ENCODE assay signal across 21 cellular contexts in genomic region chr14:100093322-100093721, GRCh38. TPM values are rescaled to one million over a fixed set of nuclear protein-coding genes. Genes with fewer than 3 reads are reported as not detected.
DNase-seq lines count a peak whose midpoint lies in the region; ATAC-seq and TF ChIP-seq lines count a peak whose summit lies in the region.
"Had no signal": no experiment of that assay in that cellular context is flagged by ENCODE, and none has a peak within 500 bp of the region (broad histone marks: within the 10 kb centered on the region; RNA-seq: fewer than 3 reads in every experiment).

No MANE protein-coding gene starts in this region.

- POLR2A ChIA-PET in activated B cell treated with CpG ODN at 0.5 μM for 24 hours (lab: Charles Lee): no interaction called here

- H3K36me3 Mint-ChIP-seq in activated naive CD4-positive, alpha-beta T cell treated with anti-CD3 and anti-CD28 coated beads, Interleukin-2, amount 50 U/mL, for 24 hours: peaks cover 35% of the 10 kb centered on the region
- H3K36me3 Mint-ChIP-seq in activated B cell treated with CpG ODN at 0.5 μM for 24 hours (ENCODE audit: low read depth): peaks cover 90% of the 10 kb centered on the region
- peaks cover 98% of the 10 kb centered on the region for H3K36me3 Mint-ChIP-seq in effector memory CD8-positive, alpha-beta T cell (ENCODE audit: insufficient read depth)

- TF ChIP-seq CTCF in activated B cell treated with CpG ODN at 0.5 μM for 24 hours (IDR thresholded peaks at IDR 0.05): no peak

- ATAC-seq in activated B cell treated with CpG ODN at 0.5 μM for 24 hours (ENCODE audit: low read depth): no peak
- no peak for ATAC-seq in effector memory CD8-positive, alpha-beta T cell (replicated peaks)
- peak; percentile 62 for ATAC-seq in stimulated activated naive CD8-positive, alpha-beta T cell treated with anti-CD3 and anti-CD28 coated beads, Interleukin-15, amount 100 ng/mL, for 72 hours
- ATAC-seq: HCT116, left ventricle myocardium superior, pancreas had no signal

- H3K4me3 Mint-ChIP-seq in activated naive CD4-positive, alpha-beta T cell treated with anti-CD3 and anti-CD28 coated beads, Interleukin-2, amount 50 U/mL, for 24 hours: peak overlapping the region; percentile 62
- H3K4me3 Mint-ChIP-seq in activated B cell treated with CpG ODN at 0.5 μM for 24 hours: no peak overlapping the region
- H3K4me3 Mint-ChIP-seq in effector memory CD8-positive, alpha-beta T cell: peak overlapping the region; percentile 29 to 51
- peak overlapping the region; percentile 3 to 24 for H3K4me3 Mint-ChIP-seq in stimulated activated naive CD8-positive, alpha-beta T cell treated with anti-CD3 and anti-CD28 coated beads, Interleukin-15, amount 100 ng/mL, for 72 hours
- H3K4me3 Mint-ChIP-seq: activated CD4-positive, alpha-beta T cell treated with anti-CD3 and anti-CD28 coated beads, Interleukin-2, amount 10 ng/mL, durations not matched to agents 7 days and 5 days; CD14-positive monocyte; endodermal cell; mesothelial cell of epicardium; nephron had no signal

- H3K27me3 Mint-ChIP-seq in activated naive CD4-positive, alpha-beta T cell treated with anti-CD3 and anti-CD28 coated beads, Interleukin-2, amount 50 U/mL, for 24 hours: no peaks in the 10 kb centered on the region
- H3K27me3 Mint-ChIP-seq in activated B cell treated with CpG ODN at 0.5 μM for 24 hours: no peaks in the 10 kb centered on the region
- no peaks in the 10 kb centered on the region for H3K27me3 Mint-ChIP-seq in effector memory CD8-positive, alpha-beta T cell
- H3K27me3 Mint-ChIP-seq in stimulated activated naive CD8-positive, alpha-beta T cell treated with anti-CD3 and anti-CD28 coated beads, Interleukin-15, amount 100 ng/mL, for 72 hours: no peaks in the 10 kb centered on the region
- H3K27me3 Mint-ChIP-seq: activated CD4-positive, alpha-beta T cell treated with anti-CD3 and anti-CD28 coated beads, Interleukin-2, amount 10 ng/mL, durations not matched to agents 7 days and 5 days had no signal

- no peak for DNase-seq in activated naive CD4-positive, alpha-beta T cell treated with Interleukin-2 at 50 U/mL for 16 hours
- DNase-seq in activated B cell treated with CpG ODN at 0.5 μM for 24 hours (no peak), NCI-H1092 treated with DMSO at 0.1 percent for 48 hours (lab: John Stamatoyannopoulos, UW) (no peak), globus pallidus (ENCODE audit: low spot score) (no peak)
- DNase-seq in effector memory CD8-positive, alpha-beta T cell: no peak
- DNase-seq in stimulated activated naive CD8-positive, alpha-beta T cell treated with anti-CD3 and anti-CD28 coated beads, Interleukin-15, amount 100 ng/mL, for 72 hours: no peak
- DNase-seq: activated CD4-positive, alpha-beta T cell treated with anti-CD3 and anti-CD28 coated beads, Interleukin-2, amount 10 ng/mL, durations not matched to agents 7 days and 5 days; colonic mucosa; endodermal cell; esophagus squamous epithelium; left ventricle myocardium superior; NCI-H69; pancreas; spleen; stimulated activated CD4-positive, alpha-beta T cell treated with anti-CD3 and anti-CD28 coated beads, Interleukin-4, amount 100 ng/mL, for 1 hour; thyroid gland had no signal

- intact Hi-C loops in activated B cell treated with CpG ODN at 0.5 μM for 24 hours (cut with micrococcal nuclease): no loop called here

- H3K4me1 Mint-ChIP-seq in activated naive CD4-positive, alpha-beta T cell treated with anti-CD3 and anti-CD28 coated beads, Interleukin-2, amount 50 U/mL, for 24 hours: peaks cover 100% of the 10 kb centered on the region
- H3K4me1 Mint-ChIP-seq in activated B cell treated with CpG ODN at 0.5 μM for 24 hours: peaks cover 6% of the 10 kb centered on the region
- H3K4me1 Mint-ChIP-seq in effector memory CD8-positive, alpha-beta T cell (ENCODE audit: low read depth in 2 of 2): peaks cover 69 to 77% of the 10 kb centered on the region in 2 donors
- peaks cover 95% of the 10 kb centered on the region for H3K4me1 Mint-ChIP-seq in stimulated activated naive CD8-positive, alpha-beta T cell treated with anti-CD3 and anti-CD28 coated beads, Interleukin-15, amount 100 ng/mL, for 72 hours
- H3K4me1 Mint-ChIP-seq: CD14-positive monocyte, endodermal cell, mesothelial cell of epicardium, nephron had no signal

- CTCF ChIA-PET in activated B cell treated with CpG ODN at 0.5 μM for 24 hours (lab: Charles Lee): interaction anchor here (1.7 kb wide), 1 partner anchor 100 kb away, joined by 4 read pairs; no protein-coding TSS in a partner anchor

- peak overlapping the region; percentile 96 for H3K27ac Mint-ChIP-seq in activated naive CD4-positive, alpha-beta T cell treated with anti-CD3 and anti-CD28 coated beads, Interleukin-2, amount 50 U/mL, for 24 hours
- peak overlapping the region; percentile 30 for H3K27ac Mint-ChIP-seq in activated B cell treated with CpG ODN at 0.5 μM for 24 hours
- H3K27ac Mint-ChIP-seq in effector memory CD8-positive, alpha-beta T cell: peak overlapping the region; percentile 75 to 88
- peak overlapping the region; percentile 2 to 48 for H3K27ac Mint-ChIP-seq in stimulated activated naive CD8-positive, alpha-beta T cell treated with anti-CD3 and anti-CD28 coated beads, Interleukin-15, amount 100 ng/mL, for 72 hours
- H3K27ac Mint-ChIP-seq: CD14-positive monocyte, endodermal cell, mesothelial cell of epicardium, nephron had no signal

- no peaks in the 10 kb centered on the region for H3K9me3 Mint-ChIP-seq in activated naive CD4-positive, alpha-beta T cell treated with anti-CD3 and anti-CD28 coated beads, Interleukin-2, amount 50 U/mL, for 24 hours
- H3K9me3 Mint-ChIP-seq in activated B cell treated with CpG ODN at 0.5 μM for 24 hours: no peaks in the 10 kb centered on the region
- no peaks in the 10 kb centered on the region for H3K9me3 Mint-ChIP-seq in effector memory CD8-positive, alpha-beta T cell
- no peaks in the 10 kb centered on the region for H3K9me3 Mint-ChIP-seq in stimulated activated naive CD8-positive, alpha-beta T cell treated with anti-CD3 and anti-CD28 coated beads, Interleukin-15, amount 100 ng/mL, for 72 hours
- H3K9me3 Mint-ChIP-seq: activated CD4-positive, alpha-beta T cell treated with anti-CD3 and anti-CD28 coated beads, Interleukin-2, amount 10 ng/mL, durations not matched to agents 7 days and 5 days; CD14-positive monocyte; endodermal cell; mesothelial cell of epicardium; nephron had no signal

RNA-seq across cellular contexts. Expression of gene EVL, which starts 28.1 kb away (rescaled TPM):
- 229 and 272 TPM in 2 replicates for total RNA-seq in activated B cell treated with CpG ODN at 0.5 μM for 24 hours

Comparison
In these comparisons a context has a peak if more than half of its experiments do, and no peak if none do; other contexts are left out.
1. H3K27ac Mint-ChIP-seq: peak in every context shown above with its lines; median percentile 96 in activated naive CD4-positive, alpha-beta T cell treated with anti-CD3 and anti-CD28 coated beads, Interleukin-2, amount 50 U/mL, for 24 hours; 82 in effector memory CD8-positive, alpha-beta T cell; 30 in activated B cell treated with CpG ODN at 0.5 μM for 24 hours; 25 in stimulated activated naive CD8-positive, alpha-beta T cell treated with anti-CD3 and anti-CD28 coated beads, Interleukin-15, amount 100 ng/mL, for 72 hours.